10 cellular contexts compared by ENCODE assay signal in the genomic region with DNA sequence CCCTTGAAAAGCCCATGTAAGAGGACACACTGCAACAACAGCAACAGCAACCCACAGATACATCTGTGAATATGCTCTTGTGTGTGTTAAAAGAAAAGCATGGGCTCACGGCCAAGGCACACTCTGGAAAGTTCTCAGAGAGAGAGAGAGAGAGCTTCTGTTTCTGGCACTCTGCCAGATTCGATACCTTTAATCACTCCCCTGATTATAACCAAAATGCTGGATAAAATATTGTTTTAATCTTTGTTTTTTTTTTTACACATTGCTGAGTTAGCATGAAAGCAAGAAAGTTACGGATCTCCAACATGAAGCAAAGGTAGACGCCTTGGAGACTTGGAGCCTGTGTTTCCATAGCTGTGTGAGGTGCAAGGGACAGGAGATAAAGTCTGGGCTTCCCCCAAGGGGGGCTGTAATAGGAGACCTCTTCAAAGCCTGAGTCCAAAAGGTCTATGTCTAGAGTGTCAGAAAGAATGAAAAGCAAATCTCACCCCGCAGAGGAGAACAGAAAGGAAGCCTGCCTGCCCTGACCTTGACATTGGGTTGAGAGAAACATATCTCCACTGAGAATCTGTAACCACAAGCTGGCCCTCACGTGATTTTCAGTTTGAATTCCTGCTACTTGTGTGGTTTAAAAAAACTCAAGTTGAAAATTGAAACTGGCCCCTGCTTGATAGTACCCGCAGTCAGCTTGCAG. TPM values are rescaled to one million over a fixed set of nuclear protein-coding genes. Genes with fewer than 3 reads are reported as not detected.
A peak's percentile ranks its signal among the peaks of the same experiment; 100 is the strongest.
DNase-seq lines count a peak whose midpoint lies in the region; ATAC-seq, FAIRE-seq and TF ChIP-seq lines count a peak whose summit lies in the region.
"Had no signal": no experiment of that assay in that cellular context is flagged by ENCODE, and none has a peak within 500 bp of the region (broad histone marks: within the 10 kb centered on the region; RNA-seq: fewer than 3 reads in every experiment).

No MANE protein-coding gene starts in this region.

- H3K4me3 ChIP-seq in A549 (no peak overlapping the region), fibroblast of lung (replicated peaks in 1 of 4; ENCODE audit: control extremely low read depth in 1 of 4, insufficient read depth in 1 of 4, low read depth in 3 of 4, low read length in 4 of 4) (no peak overlapping the region), gastroesophageal sphincter (no peak overlapping the region)

- WGBS in A549 (ENCODE audit: missing lambda C conversion rate), result 53% methylated on average over 7 of the region's 7 CpGs
- WGBS in gastroesophageal sphincter (ENCODE audit: low coverage in 1 of 2), 2 donors, result 34 to 44% methylated on average over 6 to 7 of the region's 7 CpGs

- no peak for DNase-seq in A549 (ENCODE audit: low read depth in 1 of 2, low spot score in 1 of 2)
- peak; percentile 15 for DNase-seq in NCI-H1092 (lab: John Stamatoyannopoulos, UW)
- DNase-seq in fibroblast of lung (ENCODE audit: low read depth in 2 of 2), result peak; percentile 35 to 54
- no peak for DNase-seq in mesenteric fat pad (ENCODE audit: low spot score)

- TF ChIP-seq CTCF in A549 (IDR thresholded peaks at IDR 0.05) (no peak), fibroblast of lung (conservative IDR thresholded peaks at IDR 0.05 in 1 of 2, IDR thresholded peaks at IDR 0.05 in 1 of 2; ENCODE audit: low read depth in 1 of 2, low read length in 2 of 2) (no peak), gastroesophageal sphincter (IDR thresholded peaks at IDR 0.05) (no peak)

- H3K9me3 ChIP-seq in A549, result no peaks in the 10 kb centered on the region
- no peaks in the 10 kb centered on the region for H3K9me3 ChIP-seq in fibroblast of lung (ENCODE audit: control insufficient read depth, insufficient read depth, low read depth, low read length)
- H3K9me3 ChIP-seq in gastroesophageal sphincter, result peaks cover 0 to 11% (median 0%) of the 10 kb centered on the region in 3 donors

- ATAC-seq in A549 (no peak), GM19452 (IDR thresholded peaks at IDR 0.05; ENCODE audit: unreplicated experiment) (peak; percentile 53), HG03565 (IDR thresholded peaks at IDR 0.05; ENCODE audit: unreplicated experiment) (no peak), HG02678 (IDR thresholded peaks at IDR 0.05; ENCODE audit: unreplicated experiment) (no peak), gastroesophageal sphincter (no peak)

- H3K27me3 ChIP-seq in fibroblast of lung (ENCODE audit: control insufficient read depth, insufficient read depth, low read length) (peaks cover 4% of the 10 kb centered on the region), gastroesophageal sphincter (peaks cover 13% of the 10 kb centered on the region)

- POLR2A ChIA-PET in A549 (lab: Yijun Ruan, JAX), result no interaction called here

- no peak overlapping the region for H3K9ac ChIP-seq in fibroblast of lung (ENCODE audit: insufficient read depth, low read length)

- H3K79me2 ChIP-seq in fibroblast of lung (ENCODE audit: control insufficient read depth, insufficient read depth, low read length), result no peaks in the 10 kb centered on the region

- TF ChIP-seq RAD21 in A549 (conservative IDR thresholded peaks at IDR 0.05 in 1 of 2, IDR thresholded peaks at IDR 0.05 in 1 of 2), result no peak

- H3K4me1 ChIP-seq in A549 (no peaks in the 10 kb centered on the region), fibroblast of lung (ENCODE audit: control insufficient read depth, extremely low read depth, insufficient read depth, low read length) (no peaks in the 10 kb centered on the region), gastroesophageal sphincter (peaks cover 0 to 24% (median 6%) of the 10 kb centered on the region in 3 donors)

- H3K4me2 ChIP-seq in A549 (no peak overlapping the region), fibroblast of lung (ENCODE audit: extremely low read depth, insufficient read depth, low read length) (no peak overlapping the region)

- CTCF ChIA-PET in A549 (lab: Yijun Ruan, JAX), result interaction anchor here (0.6 to 2.3 kb wide), 4 partner anchors 8 to 527 kb away, joined by 3 to 12 read pairs (median 4); no protein-coding TSS in a partner anchor

- no peak overlapping the region for H3K27ac ChIP-seq in A549
- no peak overlapping the region for H3K27ac ChIP-seq in fibroblast of lung (ENCODE audit: insufficient read depth, low read length)
- H3K27ac ChIP-seq in gastroesophageal sphincter, result peak overlapping the region in 1 of 4 donors; percentile 44

- no peak for TF ChIP-seq EP300 in A549 (IDR thresholded peaks at IDR 0.05)
- TF ChIP-seq EP300 in gastroesophageal sphincter (IDR thresholded peaks at IDR 0.05), result no peak

- no peaks in the 10 kb centered on the region for H4K20me1 ChIP-seq in fibroblast of lung (ENCODE audit: control insufficient read depth, extremely low read depth, insufficient read depth, low read length)

- H2AFZ ChIP-seq in fibroblast of lung (ENCODE audit: low read length), result no peak overlapping the region

- TF ChIP-seq POLR2A in A549 (IDR thresholded peaks at IDR 0.05; ENCODE audit: low read length) (no peak), gastroesophageal sphincter (IDR thresholded peaks at IDR 0.05) (no peak)

- no peak for FAIRE-seq in A549 (lab: Jason Lieb, UNC)
- FAIRE-seq: islet of Langerhans had no signal

- H3K36me3 ChIP-seq in fibroblast of lung (ENCODE audit: control insufficient read depth, insufficient read depth, low read length) (no peaks in the 10 kb centered on the region), gastroesophageal sphincter (no peaks in the 10 kb centered on the region)

TF ChIP-seq in A549, 52 proteins besides CTCF, POLR2A, EP300 and RAD21:
- no peak for TF ChIP-seq SMC3 (IDR thresholded peaks at IDR 0.05)
- no peak for TF ChIP-seq FOSB (CRISPR knock-in tag; IDR thresholded peaks at IDR 0.05)
- TF ChIP-seq HOXA7 (CRISPR knock-in tag; IDR thresholded peaks at IDR 0.05), result no peak
- TF ChIP-seq MAFK (IDR thresholded peaks at IDR 0.05; ENCODE audit: partially characterized antibody), result peak; percentile 2
- TF ChIP-seq JUN (IDR thresholded peaks at IDR 0.05), result no peak

RNA-seq across cellular contexts. Expression of a gene that starts 33.7 kb away (rescaled TPM):
- polyA plus RNA-seq in A549 (2011; rRNA removed) (not detected in 2 replicates), A549 (2017; fragmentation: RNase III; extraction: RNeasy Plus Mini Kit Qiagen cat#74134 plus additional on column Dnase treatment) (not detected in 3 replicates), fibroblast of lung (not detected in 2 replicates)
- polyA plus RNA-seq in A549 (2012; cell fraction: cytosol; rRNA removed), result not detected in 2 replicates
- polyA plus RNA-seq in A549 (2012; cell fraction: nucleus; rRNA removed), result not detected in 2 replicates
- polyA minus RNA-seq in A549 (2011; rRNA and poly(A)+ RNA removed), result not detected in 2 replicates
- total RNA-seq in fibroblast of lung (not detected in 2 replicates), mesenteric fat pad (not detected), gastroesophageal sphincter (under 1 TPM in 1 of 4 donors, not detected in 3; 0.13 TPM)
- not detected in 2 replicates for polyA plus RNA-seq in fibroblast of lung (2012)
- polyA minus RNA-seq in fibroblast of lung (ENCODE audit: low replicate concordance), result not detected in 2 replicates
- total RNA-seq: T-helper 1 cell treated with Interleukin-12 subunit alpha and Interleukin-12 subunit beta and Interleukin-4 antibody, amounts not matched to agents 30 ng/mL and 1 ng/mL, for 36 hours had no signal

RNA-seq across cellular contexts. Expression of a gene that starts 35.0 kb away (rescaled TPM):
- polyA plus RNA-seq in A549 (2011; rRNA removed) (0.08 and 0.12 TPM in 2 replicates), A549 (2017; fragmentation: RNase III; extraction: RNeasy Plus Mini Kit Qiagen cat#74134 plus additional on column Dnase treatment) (0.01 to 0.12 TPM (median 0.01 TPM) in 3 replicates), fibroblast of lung (not detected in 2 replicates)
- 0.04 and 0.05 TPM in 2 replicates for polyA plus RNA-seq in A549 (2012; cell fraction: cytosol; rRNA removed)
- polyA plus RNA-seq in A549 (2012; cell fraction: nucleus; rRNA removed), result 0.05 and 0.19 TPM in 2 replicates
- polyA minus RNA-seq in A549 (2011; rRNA and poly(A)+ RNA removed), result not detected in 2 replicates
- total RNA-seq in fibroblast of lung (0.17 and 0.51 TPM in 2 replicates), mesenteric fat pad (3.9 TPM), gastroesophageal sphincter (100 to 1,000 TPM in 2 of 4 donors, 10 to 100 TPM in 2; 37.3 to 107 (median 75.9) TPM)
- not detected in 2 replicates for polyA plus RNA-seq in fibroblast of lung (2012)
- not detected in 2 replicates for polyA minus RNA-seq in fibroblast of lung (ENCODE audit: low replicate concordance)

Comparison
In these comparisons a context has a peak if more than half of its experiments do, and no peak if none do; other contexts are left out.
1. DNase-seq: peak in NCI-H1092 (single experiment) and fibroblast of lung (2 of 2); none in A549 (0 of 2) and mesenteric fat pad (single experiment).